17 cellular contexts compared by ENCODE assay signal in the genomic region with DNA sequence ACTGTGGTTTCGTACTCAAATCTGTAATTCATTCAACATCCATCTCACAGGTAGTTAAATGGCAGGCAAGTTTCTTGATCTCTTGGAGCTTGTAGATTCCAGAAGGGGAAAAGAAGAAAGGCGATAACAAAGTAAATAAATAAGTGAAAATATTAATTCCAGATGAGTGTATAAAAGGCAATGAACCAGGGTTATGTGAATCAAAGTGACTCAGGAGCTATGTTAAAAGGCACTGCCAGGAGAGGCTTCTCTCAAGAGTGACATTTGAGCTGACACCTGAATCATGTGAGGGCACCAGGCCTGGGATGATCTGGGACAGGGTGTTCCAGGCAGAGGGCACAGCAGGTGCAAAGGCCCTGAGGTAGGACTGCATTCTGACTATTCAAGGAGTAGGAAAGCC. TPM values are rescaled to one million over a fixed set of nuclear protein-coding genes. Genes with fewer than 3 reads are reported as not detected.
DNase-seq lines count a peak whose midpoint lies in the region; ATAC-seq lines count a peak whose summit lies in the region.
"Had no signal": no experiment of that assay in that cellular context is flagged by ENCODE, and none has a peak within 500 bp of the region (broad histone marks: within the 10 kb centered on the region; RNA-seq: fewer than 3 reads in every experiment).

No MANE protein-coding gene starts in this region.

- no peak for ATAC-seq in activated naive CD4-positive, alpha-beta T cell treated with anti-CD3 and anti-CD28 coated beads, Interleukin-2, amount 50 U/mL, for 72 hours
- ATAC-seq in HG03280 (IDR thresholded peaks at IDR 0.05; ENCODE audit: unreplicated experiment), result no peak
- ATAC-seq in GM18498 (IDR thresholded peaks at IDR 0.05; ENCODE audit: unreplicated experiment), result no peak
- ATAC-seq: A549 had no signal

- H3K27ac Mint-ChIP-seq in activated naive CD4-positive, alpha-beta T cell treated with anti-CD3 and anti-CD28 coated beads, Interleukin-2, amount 50 U/mL, for 72 hours, result peak overlapping the region; percentile 9 to 16
- peak overlapping the region; percentile 34 for H3K27ac Mint-ChIP-seq in activated T-helper 2 cell treated with anti-CD3 and anti-CD28 coated beads, Interferon-gamma antibody, Interleukin-2, Interleukin-4, amounts not matched to agents 10 μg/mL and 5 μg/mL and 100 μg/mL, durations not matched to agents 14 hours and 24 hours and 36 hours

- H3K27me3 Mint-ChIP-seq in activated T-helper 2 cell treated with anti-CD3 and anti-CD28 coated beads, Interferon-gamma antibody, Interleukin-2, Interleukin-4, amounts not matched to agents 10 μg/mL and 5 μg/mL and 100 μg/mL, durations not matched to agents 14 hours and 24 hours and 36 hours (ENCODE audit: low read depth), result no peaks in the 10 kb centered on the region
- H3K27me3 Mint-ChIP-seq: CD4-positive, alpha-beta memory T cell had no signal

- intact Hi-C loops in activated T-helper 2 cell treated with anti-CD3 and anti-CD28 coated beads, Interferon-gamma antibody, Interleukin-2, Interleukin-4, amounts not matched to agents 10 μg/mL and 5 μg/mL and 100 μg/mL, durations not matched to agents 14 hours and 24 hours and 36 hours (cut with micrococcal nuclease), result no loop called here

- H3K36me3 Mint-ChIP-seq in activated naive CD4-positive, alpha-beta T cell treated with anti-CD3 and anti-CD28 coated beads, Interleukin-2, amount 50 U/mL, for 72 hours, result peaks cover 14 to 56% of the 10 kb centered on the region in 2 donors
- H3K36me3 Mint-ChIP-seq in activated T-helper 2 cell treated with anti-CD3 and anti-CD28 coated beads, Interferon-gamma antibody, Interleukin-2, Interleukin-4, amounts not matched to agents 10 μg/mL and 5 μg/mL and 100 μg/mL, durations not matched to agents 14 hours and 24 hours and 36 hours (ENCODE audit: low read depth), result peaks cover 78% of the 10 kb centered on the region

- H3K9me3 Mint-ChIP-seq in activated naive CD4-positive, alpha-beta T cell treated with anti-CD3 and anti-CD28 coated beads, Interleukin-2, amount 50 U/mL, for 72 hours, result no peaks in the 10 kb centered on the region
- H3K9me3 Mint-ChIP-seq in activated T-helper 2 cell treated with anti-CD3 and anti-CD28 coated beads, Interferon-gamma antibody, Interleukin-2, Interleukin-4, amounts not matched to agents 10 μg/mL and 5 μg/mL and 100 μg/mL, durations not matched to agents 14 hours and 24 hours and 36 hours, result no peaks in the 10 kb centered on the region
- H3K9me3 Mint-ChIP-seq: CD4-positive, alpha-beta memory T cell had no signal

- H3K4me1 Mint-ChIP-seq in activated T-helper 2 cell treated with anti-CD3 and anti-CD28 coated beads, Interferon-gamma antibody, Interleukin-2, Interleukin-4, amounts not matched to agents 10 μg/mL and 5 μg/mL and 100 μg/mL, durations not matched to agents 14 hours and 24 hours and 36 hours (ENCODE audit: low read depth), result no peaks in the 10 kb centered on the region

- no peak overlapping the region for H3K4me3 Mint-ChIP-seq in activated T-helper 2 cell treated with anti-CD3 and anti-CD28 coated beads, Interferon-gamma antibody, Interleukin-2, Interleukin-4, amounts not matched to agents 10 μg/mL and 5 μg/mL and 100 μg/mL, durations not matched to agents 14 hours and 24 hours and 36 hours (ENCODE audit: low read depth)
- H3K4me3 Mint-ChIP-seq: CD4-positive, alpha-beta memory T cell had no signal

- DNase-seq in activated naive CD4-positive, alpha-beta T cell treated with anti-CD3 and anti-CD28 coated beads, Interleukin-2, amount 50 U/mL, for 72 hours (ENCODE audit: low spot score in 2 of 2), result no peak
- DNase-seq in activated naive CD4-positive, alpha-beta T cell treated with anti-CD3 and anti-CD28 coated beads, Interleukin-2, amount 50 U/mL, for 16 hours, result no peak
- no peak for DNase-seq in activated T-helper 2 cell treated with anti-CD3 and anti-CD28 coated beads, Interferon-gamma antibody, Interleukin-2, Interleukin-4, amounts not matched to agents 10 μg/mL and 5 μg/mL and 100 μg/mL, durations not matched to agents 14 hours and 24 hours and 36 hours (ENCODE audit: low spot score)
- DNase-seq in kidney tubule cell (ENCODE audit: low spot score), result peak; percentile 9
- DNase-seq in activated CD4-positive, alpha-beta T cell treated with anti-CD3 and anti-CD28 coated beads for 4 hours, result no peak
- DNase-seq: 8988T; C1 segment of cervical spinal cord; CD4-positive, alpha-beta memory T cell; COR-L47; DMS153; DND-41; GM23248; H7; HCEC 1CT had no signal

RNA-seq across cellular contexts. Expression of a gene that starts 45.0 kb away (rescaled TPM):
- total RNA-seq in activated naive CD4-positive, alpha-beta T cell treated with anti-CD3 and anti-CD28 coated beads, Interleukin-2, amount 50 U/mL, for 72 hours, result 100 to 1,000 TPM; 210 to 220 TPM
- total RNA-seq in activated T-helper 2 cell treated with anti-CD3 and anti-CD28 coated beads, Interferon-gamma antibody, Interleukin-2, Interleukin-4, amounts not matched to agents 10 μg/mL and 5 μg/mL and 100 μg/mL, durations not matched to agents 14 hours and 24 hours and 36 hours, result 217 and 246 TPM in 2 replicates
